Comparison of ENCODE assay signal across 25 cellular contexts in the genomic region with DNA sequence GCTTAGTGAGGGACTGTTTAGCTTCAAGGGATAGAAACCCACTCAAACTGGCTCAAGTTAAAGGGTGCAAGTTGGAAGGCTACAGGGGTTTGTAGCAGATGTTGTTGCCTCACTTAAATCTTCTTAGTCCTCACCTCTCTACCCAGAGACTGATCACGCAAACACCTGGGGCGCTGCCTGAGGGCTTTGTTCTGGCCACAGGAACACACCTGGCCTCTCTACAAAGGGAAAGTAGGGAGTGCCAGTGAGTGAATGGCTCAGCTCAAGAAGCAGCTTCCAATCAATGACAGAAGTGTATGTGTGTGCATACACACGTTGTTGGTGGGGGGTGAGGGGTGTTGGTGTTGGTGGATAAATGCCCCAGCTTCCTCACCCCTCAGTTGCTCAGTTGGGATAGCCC. TPM values are rescaled to one million over a fixed set of nuclear protein-coding genes. Genes with fewer than 3 reads are reported as not detected.
A peak's percentile ranks its signal among the peaks of the same experiment; 100 is the strongest.
DNase-seq lines count a peak whose midpoint lies in the region; ATAC-seq, FAIRE-seq and TF ChIP-seq lines count a peak whose summit lies in the region.
"Had no signal": no experiment of that assay in that cellular context is flagged by ENCODE, and none has a peak within 500 bp of the region (broad histone marks: within the 10 kb centered on the region; RNA-seq: fewer than 3 reads in every experiment).

No MANE protein-coding gene starts in this region.

- peak overlapping the region; percentile 20; the same call in 1 of the 2 replicates for H3K27ac Mint-ChIP-seq in WTC11
- no peak overlapping the region for H3K27ac Mint-ChIP-seq in chondrocyte (ENCODE audit: unreplicated experiment)
- H3K27ac Mint-ChIP-seq in naive thymus-derived CD8-positive, alpha-beta T cell = no peak overlapping the region
- H3K27ac Mint-ChIP-seq: CD4-positive, CD25-positive, alpha-beta regulatory T cell; immature natural killer cell; memory B cell; stimulated activated naive CD8-positive, alpha-beta T cell treated with anti-CD3 and anti-CD28 coated beads, Interleukin-15, amount 100 ng/mL, for 72 hours had no signal

- peaks cover 53% of the 10 kb centered on the region for H3K4me1 Mint-ChIP-seq in WTC11
- peaks cover 16% of the 10 kb centered on the region for H3K4me1 Mint-ChIP-seq in chondrocyte (ENCODE audit: low read depth)
- peaks cover 3 to 19% (median 10%) of the 10 kb centered on the region in 4 donors for H3K4me1 Mint-ChIP-seq in naive thymus-derived CD8-positive, alpha-beta T cell
- H3K4me1 Mint-ChIP-seq: memory B cell had no signal

- H3K9me3 ChIP-seq in small intestine (ENCODE audit: control insufficient read depth, low read depth) = no peaks in the 10 kb centered on the region
- H3K9me3 ChIP-seq: A549 had no signal

- no peak for FAIRE-seq in small intestine (lab: Jason Lieb, UNC)
- FAIRE-seq: A549, GM12878, urothelium cell line had no signal

- no peak overlapping the region for H3K27ac ChIP-seq in small intestine (ENCODE audit: low read depth in 1 of 2, low read length in 1 of 2)
- H3K27ac ChIP-seq: A549, GM23248, SK-N-MC had no signal

- H3K4me3 Mint-ChIP-seq in WTC11 = no peak overlapping the region
- H3K4me3 Mint-ChIP-seq in chondrocyte (ENCODE audit: unreplicated experiment) = no peak overlapping the region
- no peak overlapping the region for H3K4me3 Mint-ChIP-seq in naive thymus-derived CD8-positive, alpha-beta T cell
- H3K4me3 Mint-ChIP-seq: CD4-positive, CD25-positive, alpha-beta regulatory T cell; immature natural killer cell; memory B cell; neural crest cell; stimulated activated naive CD8-positive, alpha-beta T cell treated with anti-CD3 and anti-CD28 coated beads, Interleukin-15, amount 100 ng/mL, for 72 hours had no signal

- H3K27me3 ChIP-seq in small intestine (ENCODE audit: control insufficient read depth in 2 of 2, insufficient read depth in 2 of 2, low read length in 2 of 2) = no peaks in the 10 kb centered on the region

- DNase-seq in NCI-H526 (lab: John Stamatoyannopoulos, UW) (peak; percentile 20 to 42), NCI-H526 treated with DMSO at 0.1 percent for 48 hours (lab: John Stamatoyannopoulos, UW) (no peak), NCI-H2029 treated with DMSO at 0.1 percent for 48 hours (lab: John Stamatoyannopoulos, UW) (peak; percentile 91), WTC11 (ENCODE audit: low spot score) (peak; percentile 40), small intestine (peak; percentile 39), chondrocyte (ENCODE audit: low spot score) (no peak), inferior parietal cortex (ENCODE audit: extremely low spot score) (no peak)
- DNase-seq in naive thymus-derived CD8-positive, alpha-beta T cell = no peak
- DNase-seq: activated CD4-positive, alpha-beta T cell treated with anti-CD3 and anti-CD28 coated beads, Interleukin-2, amount 50 U/mL, for 1 hour; activated naive CD4-positive, alpha-beta T cell treated with anti-CD3 and anti-CD28 coated beads, Interleukin-2, amount 50 U/mL, for 16 hours; CD4-positive, CD25-positive, alpha-beta regulatory T cell; erythroblast; GM23248; immature natural killer cell; Kasumi-1; NCI-H2171 treated with DMSO at 0.1 percent for 48 hours; OCI-M1; retina; stimulated activated naive CD8-positive, alpha-beta T cell treated with anti-CD3 and anti-CD28 coated beads, Interleukin-15, amount 100 ng/mL, for 72 hours had no signal

- H3K27me3 Mint-ChIP-seq in WTC11 (ENCODE audit: low read depth) = no peaks in the 10 kb centered on the region; the same call in 1 of the 2 replicates
- H3K27me3 Mint-ChIP-seq in chondrocyte (ENCODE audit: low read depth) = peaks cover 3% of the 10 kb centered on the region
- peaks cover 23 to 86% (median 52%) of the 10 kb centered on the region in 5 donors for H3K27me3 Mint-ChIP-seq in naive thymus-derived CD8-positive, alpha-beta T cell

- H3K4me1 ChIP-seq in small intestine (ENCODE audit: control insufficient read depth in 2 of 2, insufficient read depth in 1 of 2, low read depth in 1 of 2, low read length in 1 of 2) = no peaks in the 10 kb centered on the region
- H3K4me1 ChIP-seq: A549 had no signal

- 16 to 44% (median 27%) methylated on average over 3 of the region's 3 CpGs for WGBS in small intestine, 3 donors

- no peak overlapping the region for H3K4me3 ChIP-seq in small intestine (ENCODE audit: low read depth in 1 of 2, low read length in 2 of 2)
- H3K4me3 ChIP-seq: A549, GM12878, GM23248, SK-N-MC had no signal

- CTCF ChIA-PET in WTC11 (lab: Charles Lee) = no interaction called here

- POLR2A ChIA-PET in WTC11 (lab: Charles Lee) = interaction anchor here (0.7 kb wide), 1 partner anchor 72 kb away, joined by 5 read pairs; no protein-coding TSS in a partner anchor
- POLR2A ChIA-PET in naive thymus-derived CD8-positive, alpha-beta T cell (lab: Charles Lee) = no interaction called here

- peak; percentile 22 for ATAC-seq in WTC11
- no peak for ATAC-seq in naive thymus-derived CD8-positive, alpha-beta T cell
- ATAC-seq: GM12878; stimulated activated naive CD8-positive, alpha-beta T cell treated with anti-CD3 and anti-CD28 coated beads, Interleukin-15, amount 100 ng/mL, for 72 hours had no signal

- H3K36me3 Mint-ChIP-seq in WTC11 (no peaks in the 10 kb centered on the region), chondrocyte (ENCODE audit: low read depth) (no peaks in the 10 kb centered on the region)
- H3K36me3 Mint-ChIP-seq in naive thymus-derived CD8-positive, alpha-beta T cell = no peaks in the 10 kb centered on the region
- H3K36me3 Mint-ChIP-seq: CD4-positive, CD25-positive, alpha-beta regulatory T cell; immature natural killer cell; memory B cell had no signal

- H3K9me3 Mint-ChIP-seq in WTC11 (no peaks in the 10 kb centered on the region), chondrocyte (ENCODE audit: low read depth) (no peaks in the 10 kb centered on the region)
- H3K9me3 Mint-ChIP-seq in naive thymus-derived CD8-positive, alpha-beta T cell = peaks cover 0 to 2% (median 0%) of the 10 kb centered on the region in 9 donors
- H3K9me3 Mint-ChIP-seq: CD4-positive, CD25-positive, alpha-beta regulatory T cell; immature natural killer cell; memory B cell; neural crest cell; stimulated activated naive CD8-positive, alpha-beta T cell treated with anti-CD3 and anti-CD28 coated beads, Interleukin-15, amount 100 ng/mL, for 72 hours had no signal

- TF ChIP-seq CTCF in WTC11 (IDR thresholded peaks at IDR 0.05) (no peak), chondrocyte (IDR thresholded peaks at IDR 0.05) (no peak)

- H3K36me3 ChIP-seq in small intestine (ENCODE audit: control insufficient read depth in 2 of 2, insufficient read depth in 2 of 2, low read length in 2 of 2) = no peaks in the 10 kb centered on the region

TF ChIP-seq in WTC11, 78 proteins besides CTCF, POLR2A, EP300 and RAD21 (continues in another document):
- TF ChIP-seq RORB (CRISPR knock-in tag; IDR thresholded peaks at IDR 0.05) (no peak), SMAD3 (CRISPR knock-in tag; IDR thresholded peaks at IDR 0.05; ENCODE audit: borderline replicate concordance) (no peak), MYBL2 (CRISPR knock-in tag; IDR thresholded peaks at IDR 0.05) (no peak)
- TF ChIP-seq, protein P1, sequence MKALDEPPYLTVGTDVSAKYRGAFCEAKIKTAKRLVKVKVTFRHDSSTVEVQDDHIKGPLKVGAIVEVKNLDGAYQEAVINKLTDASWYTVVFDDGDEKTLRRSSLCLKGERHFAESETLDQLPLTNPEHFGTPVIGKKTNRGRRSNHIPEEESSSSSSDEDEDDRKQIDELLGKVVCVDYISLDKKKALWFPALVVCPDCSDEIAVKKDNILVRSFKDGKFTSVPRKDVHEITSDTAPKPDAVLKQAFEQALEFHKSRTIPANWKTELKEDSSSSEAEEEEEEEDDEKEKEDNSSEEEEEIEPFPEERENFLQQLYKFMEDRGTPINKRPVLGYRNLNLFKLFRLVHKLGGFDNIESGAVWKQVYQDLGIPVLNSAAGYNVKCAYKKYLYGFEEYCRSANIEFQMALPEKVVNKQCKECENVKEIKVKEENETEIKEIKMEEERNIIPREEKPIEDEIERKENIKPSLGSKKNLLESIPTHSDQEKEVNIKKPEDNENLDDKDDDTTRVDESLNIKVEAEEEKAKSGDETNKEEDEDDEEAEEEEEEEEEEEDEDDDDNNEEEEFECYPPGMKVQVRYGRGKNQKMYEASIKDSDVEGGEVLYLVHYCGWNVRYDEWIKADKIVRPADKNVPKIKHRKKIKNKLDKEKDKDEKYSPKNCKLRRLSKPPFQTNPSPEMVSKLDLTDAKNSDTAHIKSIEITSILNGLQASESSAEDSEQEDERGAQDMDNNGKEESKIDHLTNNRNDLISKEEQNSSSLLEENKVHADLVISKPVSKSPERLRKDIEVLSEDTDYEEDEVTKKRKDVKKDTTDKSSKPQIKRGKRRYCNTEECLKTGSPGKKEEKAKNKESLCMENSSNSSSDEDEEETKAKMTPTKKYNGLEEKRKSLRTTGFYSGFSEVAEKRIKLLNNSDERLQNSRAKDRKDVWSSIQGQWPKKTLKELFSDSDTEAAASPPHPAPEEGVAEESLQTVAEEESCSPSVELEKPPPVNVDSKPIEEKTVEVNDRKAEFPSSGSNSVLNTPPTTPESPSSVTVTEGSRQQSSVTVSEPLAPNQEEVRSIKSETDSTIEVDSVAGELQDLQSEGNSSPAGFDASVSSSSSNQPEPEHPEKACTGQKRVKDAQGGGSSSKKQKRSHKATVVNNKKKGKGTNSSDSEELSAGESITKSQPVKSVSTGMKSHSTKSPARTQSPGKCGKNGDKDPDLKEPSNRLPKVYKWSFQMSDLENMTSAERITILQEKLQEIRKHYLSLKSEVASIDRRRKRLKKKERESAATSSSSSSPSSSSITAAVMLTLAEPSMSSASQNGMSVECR (CRISPR knock-in tag; IDR thresholded peaks at IDR 0.05; ENCODE audit: borderline replicate concordance) = no peak
- TF ChIP-seq, protein P2, sequence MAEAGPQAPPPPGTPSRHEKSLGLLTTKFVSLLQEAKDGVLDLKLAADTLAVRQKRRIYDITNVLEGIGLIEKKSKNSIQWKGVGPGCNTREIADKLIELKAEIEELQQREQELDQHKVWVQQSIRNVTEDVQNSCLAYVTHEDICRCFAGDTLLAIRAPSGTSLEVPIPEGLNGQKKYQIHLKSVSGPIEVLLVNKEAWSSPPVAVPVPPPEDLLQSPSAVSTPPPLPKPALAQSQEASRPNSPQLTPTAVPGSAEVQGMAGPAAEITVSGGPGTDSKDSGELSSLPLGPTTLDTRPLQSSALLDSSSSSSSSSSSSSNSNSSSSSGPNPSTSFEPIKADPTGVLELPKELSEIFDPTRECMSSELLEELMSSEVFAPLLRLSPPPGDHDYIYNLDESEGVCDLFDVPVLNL (CRISPR knock-in tag; IDR thresholded peaks at IDR 0.05; ENCODE audit: borderline replicate concordance, low read depth) = no peak

RNA-seq across cellular contexts. Expression of a gene that starts 30.7 kb away (rescaled TPM):
- total RNA-seq in WTC11 (2021) (297 to 309 TPM (median 309 TPM) in 3 replicates), chondrocyte (326 to 397 TPM (median 393 TPM) in 3 replicates)
- polyA plus RNA-seq in small intestine = 100 to 1,000 TPM; 145 to 222 (median 169) TPM
- 1 to 10 TPM; 5.1 to 5.7 TPM for total RNA-seq in naive thymus-derived CD8-positive, alpha-beta T cell
- polyA plus RNA-seq in naive thymus-derived CD8-positive, alpha-beta T cell = 1 to 10 TPM in 1 of 3 donors, under 1 TPM in 1, not detected in 1; 0.34 to 2.8 TPM

Comparison
In these comparisons a context has a peak if more than half of its experiments do, and no peak if none do; other contexts are left out.
1. DNase-seq: peak in NCI-H526 (2 of 2), NCI-H2029 treated with DMSO at 0.1 percent for 48 hours (single experiment), WTC11 (single experiment) and small intestine (single experiment); none in NCI-H526 treated with DMSO at 0.1 percent for 48 hours (single experiment), chondrocyte (single experiment), naive thymus-derived CD8-positive, alpha-beta T cell (0 of 10) and inferior parietal cortex (single experiment).
2. RNA of a gene that starts 30.7 kb away (total RNA-seq): 326 to 397 TPM in chondrocyte and 297 to 309 TPM in WTC11; 5.1 to 5.7 TPM in naive thymus-derived CD8-positive, alpha-beta T cell; every median in the first group is over 10 times any median in the second.